Comparison of ENCODE assay signal across 32 cellular contexts in genomic region chr17:11893862-11894261, GRCh38.
"Had no signal": no experiment of that assay in that cellular context is flagged by ENCODE, and none has a peak within 500 bp of the region (broad histone marks: within the 10 kb centered on the region; RNA-seq: fewer than 3 reads in every experiment).

No MANE protein-coding gene starts in this region.

- DNase-seq: activated effector memory CD4-positive, alpha-beta T cell treated with anti-CD3 and anti-CD28 coated beads, Interleukin-2, amount 50 U/mL, for 16 hours; activated effector memory CD4-positive, alpha-beta T cell treated with Interleukin-2 at 50 U/mL for 16 hours; activated gamma-delta T cell; activated gamma-delta T cell treated with Interleukin-2 at 50 U/mL for 16 hours; activated naive CD4-positive, alpha-beta T cell; activated naive CD4-positive, alpha-beta T cell treated with anti-CD3 and anti-CD28 coated beads for 36 hours; activated naive CD4-positive, alpha-beta T cell treated with anti-CD3 and anti-CD28 coated beads, Interleukin-2, amount 10 ng/mL, durations not matched to agents 7 days and 5 days; activated naive CD4-positive, alpha-beta T cell treated with anti-CD3 and anti-CD28 coated beads, Interleukin-2, amount 50 U/mL, for 16 hours; activated naive CD4-positive, alpha-beta T cell treated with Interleukin-2 at 50 U/mL for 16 hours; activated naive CD8-positive, alpha-beta T cell treated with anti-CD3 and anti-CD28 coated beads for 36 hours; activated naive CD8-positive, alpha-beta T cell treated with anti-CD3 and anti-CD28 coated beads, Interleukin-2, amount 10 ng/mL, durations not matched to agents 7 days and 5 days; activated naive CD8-positive, alpha-beta T cell treated with anti-CD3 and anti-CD28 coated beads, Interleukin-2, amount 50 U/mL, for 24 hours; activated T-cell treated with anti-CD3 and anti-CD28 coated beads, Interleukin-2, amount 50 U/mL, for 24 hours; activated T-cell treated with anti-CD3 and anti-CD28 coated beads, Interleukin-2, amount 50 U/mL, for 4 hours; activated T-cell treated with anti-CD3 and anti-CD28 coated beads, Interleukin-2, amount 50 U/mL, for 48 hours; activated T-cell treated with anti-CD3 and anti-CD28 coated beads, Interleukin-2, amount 50 U/mL, for 72 hours; adrenal gland; amniotic stem cell; amygdala; anterior cingulate cortex; aorta; body of pancreas; brain microvascular endothelial cell; caudate nucleus; central memory CD4-positive, alpha-beta T cell; cerebellar nuclear complex had no signal

- H3K27me3 ChIP-seq: adrenal gland, ascending aorta, body of pancreas, brain microvascular endothelial cell, breast epithelium, cardiac muscle cell had no signal

- H3K4me1 ChIP-seq: adrenal gland, ascending aorta, body of pancreas, breast epithelium had no signal

- H3K36me3 ChIP-seq: adrenal gland, ascending aorta, brain microvascular endothelial cell, breast epithelium, cardiac muscle cell had no signal

- H3K4me3 ChIP-seq: adrenal gland, ascending aorta, body of pancreas, breast epithelium, cardiac muscle cell had no signal

- H3K27ac ChIP-seq: adrenal gland, ascending aorta, body of pancreas, brain microvascular endothelial cell, breast epithelium, cardiac muscle cell had no signal

- H3K9me3 ChIP-seq: adrenal gland, ascending aorta, body of pancreas, breast epithelium had no signal

- ATAC-seq: activated naive CD4-positive, alpha-beta T cell treated with anti-CD3 and anti-CD28 coated beads, Interleukin-2, amount 50 U/mL, for 72 hours; activated naive CD8-positive, alpha-beta T cell treated with anti-CD3 and anti-CD28 coated beads, Interleukin-2, amount 50 U/mL, for 24 hours; activated T-cell treated with anti-CD3 and anti-CD28 coated beads, Interleukin-2, amount 50 U/mL, for 4 hours; activated T-cell treated with anti-CD3 and anti-CD28 coated beads, Interleukin-2, amount 50 U/mL, for 72 hours; activated T-helper 17 cell treated with anti-CD3 and anti-CD28 coated beads, Interleukin-2, amount 50 U/mL, for 72 hours; body of pancreas had no signal

- FAIRE-seq: astrocyte had no signal
